Comparison of ENCODE assay signal across 20 cellular contexts in the genomic region with DNA sequence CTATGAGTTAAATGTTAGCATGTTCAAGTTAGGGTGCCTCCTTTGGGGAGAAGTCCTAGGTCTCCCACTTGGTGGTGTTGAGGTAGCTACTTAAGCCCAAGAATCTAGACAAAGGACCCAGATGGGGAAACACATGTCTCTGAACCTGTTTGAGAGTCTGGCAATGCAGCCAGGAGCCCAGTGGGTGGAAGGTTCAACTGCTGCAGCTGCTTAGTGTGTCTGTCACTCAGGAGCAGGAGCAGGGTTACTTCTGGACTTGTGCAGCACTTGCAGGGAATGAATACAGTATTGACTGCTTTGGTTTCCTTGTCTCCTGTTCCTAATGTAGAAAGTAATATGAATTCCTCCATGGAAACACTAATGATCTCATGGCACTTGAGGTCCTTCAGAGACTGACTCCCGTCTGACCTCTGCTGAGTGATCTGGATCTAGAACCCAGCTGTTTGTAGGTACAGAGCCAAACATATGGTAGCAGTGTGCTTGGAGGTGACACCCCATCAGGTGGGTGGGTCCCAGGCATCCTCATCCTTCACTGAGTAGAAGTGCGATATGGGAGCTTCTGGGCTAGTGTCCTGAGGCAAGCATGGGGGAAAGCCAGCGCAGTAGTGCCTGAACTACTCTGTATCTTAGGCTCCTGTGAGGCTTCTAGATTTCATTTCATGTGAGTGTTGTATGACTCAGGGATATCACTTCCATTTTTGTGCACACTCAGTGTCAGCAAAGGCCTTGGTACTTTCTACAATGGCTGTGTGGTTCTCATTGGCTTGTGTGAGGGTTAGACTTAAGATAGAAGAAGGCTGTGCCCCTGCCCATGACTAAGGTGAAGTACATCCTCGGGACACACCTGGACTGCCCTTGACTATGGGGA.
A peak's percentile ranks its signal among the peaks of the same experiment; 100 is the strongest.
DNase-seq lines count a peak whose midpoint lies in the region; ATAC-seq, FAIRE-seq and TF ChIP-seq lines count a peak whose summit lies in the region.
"Had no signal": no experiment of that assay in that cellular context is flagged by ENCODE, and none has a peak within 500 bp of the region (broad histone marks: within the 10 kb centered on the region; RNA-seq: fewer than 3 reads in every experiment).

No MANE protein-coding gene starts in this region.

- intact Hi-C loops in mammary epithelial cell (cut with micrococcal nuclease): no loop called here
- intact Hi-C loops in MCF 10A (cut with micrococcal nuclease): no loop called here

- H3K9me3 ChIP-seq in mammary epithelial cell (replicated peaks; ENCODE audit: insufficient read depth, low read length): no peaks in the 10 kb centered on the region
- peaks cover 0 to 4% of the 10 kb centered on the region in 2 donors for H3K9me3 ChIP-seq in lung (ENCODE audit: control insufficient read depth in 2 of 2, insufficient read depth in 1 of 2, low read length in 1 of 2)
- H3K9me3 ChIP-seq: BLaER1 had no signal

- no peaks in the 10 kb centered on the region for H3K4me1 Mint-ChIP-seq in MCF 10A (ENCODE audit: insufficient read depth, unreplicated experiment)
- no peaks in the 10 kb centered on the region for H3K4me1 Mint-ChIP-seq in immature natural killer cell
- H3K4me1 Mint-ChIP-seq: CD4-positive, alpha-beta memory T cell had no signal

- H3K36me3 Mint-ChIP-seq in MCF 10A (ENCODE audit: insufficient read depth, unreplicated experiment) (no peaks in the 10 kb centered on the region), immature natural killer cell (no peaks in the 10 kb centered on the region)
- H3K36me3 Mint-ChIP-seq: CD4-positive, alpha-beta memory T cell had no signal

- H3K27me3 Mint-ChIP-seq in MCF 10A (ENCODE audit: insufficient read depth, unreplicated experiment): no peaks in the 10 kb centered on the region
- H3K27me3 Mint-ChIP-seq in immature natural killer cell (ENCODE audit: low read depth in 3 of 3): peaks cover 0 to 10% (median 7%) of the 10 kb centered on the region in 3 donors

- TF ChIP-seq CTCF in mammary epithelial cell (conservative IDR thresholded peaks at IDR 0.05 in 1 of 2, IDR thresholded peaks at IDR 0.05 in 1 of 2; ENCODE audit: extremely low read depth in 1 of 2, insufficient read depth in 1 of 2, low read depth in 1 of 2, low read length in 2 of 2): no peak
- no peak for TF ChIP-seq CTCF in MCF 10A (IDR thresholded peaks at IDR 0.05; ENCODE audit: unreplicated experiment)
- no peak for TF ChIP-seq CTCF in bronchial epithelial cell (IDR thresholded peaks at IDR 0.05; ENCODE audit: insufficient read depth, low read length, severe bottlenecking)
- TF ChIP-seq CTCF in lung (IDR thresholded peaks at IDR 0.05; ENCODE audit: control extremely low read depth, extremely low read depth): no peak

- H3K4me1 ChIP-seq in mammary epithelial cell (ENCODE audit: insufficient read depth, low read length) (no peaks in the 10 kb centered on the region), lung (ENCODE audit: control insufficient read depth in 2 of 2, insufficient read depth in 2 of 2, low read length in 2 of 2) (peaks cover 0 to 3% of the 10 kb centered on the region in 2 donors)
- H3K4me1 ChIP-seq: BLaER1 had no signal

- BruUV-seq in mammary epithelial cell (replicated peaks; lab: Mats Ljungman, UMichigan) (no TSS peak), MCF 10A (replicated peaks; lab: Mats Ljungman, UMichigan) (no TSS peak)

- no peaks in the 10 kb centered on the region for H3K27me3 ChIP-seq in mammary epithelial cell (ENCODE audit: insufficient read depth, low read length)
- peaks cover 3% of the 10 kb centered on the region for H3K27me3 ChIP-seq in bronchial epithelial cell (ENCODE audit: control insufficient read depth, insufficient read depth, low read length)
- no peaks in the 10 kb centered on the region for H3K27me3 ChIP-seq in lung (ENCODE audit: control insufficient read depth, insufficient read depth)
- H3K27me3 ChIP-seq: BLaER1 had no signal

- peak; percentile 47 for FAIRE-seq in bronchial epithelial cell (lab: Jason Lieb, UNC)
- FAIRE-seq: A204.1, D721Med, GM12892, H1 had no signal

- no peak overlapping the region for H3K4me3 Mint-ChIP-seq in MCF 10A (ENCODE audit: unreplicated experiment)
- no peak overlapping the region for H3K4me3 Mint-ChIP-seq in immature natural killer cell
- H3K4me3 Mint-ChIP-seq: CD4-positive, alpha-beta memory T cell had no signal

- 100% methylated on average over 4 of the region's 4 CpGs for WGBS in mammary epithelial cell (ENCODE audit: low coverage, missing lambda C conversion rate)
- 72 to 73% methylated on average over 4 of the region's 4 CpGs for WGBS in lung, 2 donors

- no peak overlapping the region for H3K9ac ChIP-seq in mammary epithelial cell (ENCODE audit: insufficient read depth, low read length)
- H3K9ac ChIP-seq: BLaER1 had no signal

- CTCF ChIA-PET in mammary epithelial cell (lab: Charles Lee; ENCODE audit: low non-redundant PET) (no interaction called here), MCF 10A (lab: Yijun Ruan, JAX) (no interaction called here)

- H3K4me3 ChIP-seq in mammary epithelial cell (replicated peaks in 1 of 3; ENCODE audit: insufficient read depth in 1 of 3, low read depth in 2 of 3, low read length in 3 of 3) (no peak overlapping the region), bronchial epithelial cell (ENCODE audit: low read depth, low read length) (no peak overlapping the region), lung (no peak overlapping the region)
- H3K4me3 ChIP-seq: BLaER1 had no signal

- in situ Hi-C loops in mammary epithelial cell (cut with MboI; ENCODE audit: low sequenced_read_pairs in 2 of 2): no loop called here

- H3K36me3 ChIP-seq in mammary epithelial cell (ENCODE audit: insufficient read depth, low read length): no peaks in the 10 kb centered on the region
- H3K36me3 ChIP-seq in bronchial epithelial cell (ENCODE audit: control insufficient read depth, insufficient read depth, low read length): no peaks in the 10 kb centered on the region
- no peaks in the 10 kb centered on the region for H3K36me3 ChIP-seq in lung (ENCODE audit: control insufficient read depth in 2 of 2, insufficient read depth in 2 of 2, low read length in 2 of 2)
- H3K36me3 ChIP-seq: BLaER1 had no signal

- no peak overlapping the region for H2AFZ ChIP-seq in mammary epithelial cell (ENCODE audit: low read depth, low read length)

- ATAC-seq in lung (ENCODE audit: insufficient read depth, low FRiP score) (no peak), GM18505 (IDR thresholded peaks at IDR 0.05; ENCODE audit: unreplicated experiment) (no peak)
- ATAC-seq: Panc1, Right ventricle myocardium inferior had no signal

- no peak for TF ChIP-seq POLR2A in GM18505 (IDR thresholded peaks at IDR 0.05; ENCODE audit: borderline replicate concordance, extremely low read depth, insufficient read depth, insufficient read length)

- H3K4me2 ChIP-seq in mammary epithelial cell (ENCODE audit: insufficient read depth, low read depth, low read length): no peak overlapping the region
- H3K4me2 ChIP-seq: BLaER1 had no signal

- H4K20me1 ChIP-seq in mammary epithelial cell (ENCODE audit: insufficient read depth, low read length): no peaks in the 10 kb centered on the region
- H4K20me1 ChIP-seq: BLaER1 had no signal

- H3K27ac ChIP-seq in mammary epithelial cell (ENCODE audit: insufficient read depth, low read depth, low read length) (no peak overlapping the region), lung (ENCODE audit: low read depth in 1 of 2, low read length in 1 of 2) (no peak overlapping the region)
- H3K27ac ChIP-seq: BLaER1 had no signal

- peaks cover 15% of the 10 kb centered on the region for H3K9me3 Mint-ChIP-seq in MCF 10A (ENCODE audit: unreplicated experiment)
- H3K9me3 Mint-ChIP-seq in immature natural killer cell: peaks cover 0 to 6% (median 0%) of the 10 kb centered on the region in 6 donors

- H3K79me2 ChIP-seq in mammary epithelial cell (ENCODE audit: insufficient read depth, low read length): no peaks in the 10 kb centered on the region

- POLR2A ChIA-PET in MCF 10A (lab: Yijun Ruan, JAX): interaction anchor here (0.6 to 0.7 kb wide), 2 partner anchors 32 to 76 kb away, joined by 3 read pairs; no protein-coding TSS in a partner anchor

- peak; percentile 23 for DNase-seq in mammary epithelial cell
- DNase-seq in MCF 10A (ENCODE audit: unreplicated experiment): no peak
- DNase-seq in bronchial epithelial cell (ENCODE audit: low read depth): no peak
- peak; percentile 10 for DNase-seq in lung (ENCODE audit: low spot score)
- peak; percentile 29 for DNase-seq in ureter (ENCODE audit: low spot score)
- DNase-seq in immature natural killer cell: no peak
- no peak for DNase-seq in NCI-H2171 treated with DMSO at 0.1 percent for 48 hours (lab: John Stamatoyannopoulos, UW)
- DNase-seq: CD4-positive, alpha-beta memory T cell; NCI-H1436; NCI-H1930; NCI-H446; NCI-H69 had no signal

- dilution Hi-C loops in mammary epithelial cell (cut with HindIII; ENCODE audit: low sequenced_read_pairs): no loop called here

- H3K27ac Mint-ChIP-seq in MCF 10A (ENCODE audit: low read depth, unreplicated experiment) (no peak overlapping the region), immature natural killer cell (no peak overlapping the region)
- H3K27ac Mint-ChIP-seq: CD4-positive, alpha-beta memory T cell had no signal

Comparison
In these comparisons a context has a peak if more than half of its experiments do, and no peak if none do; other contexts are left out.
1. DNase-seq: peak in mammary epithelial cell (single experiment), lung (single experiment) and ureter (single experiment); none in MCF 10A (single experiment), bronchial epithelial cell (single experiment), immature natural killer cell (0 of 3) and NCI-H2171 treated with DMSO at 0.1 percent for 48 hours (single experiment).